In the genomic region with DNA sequence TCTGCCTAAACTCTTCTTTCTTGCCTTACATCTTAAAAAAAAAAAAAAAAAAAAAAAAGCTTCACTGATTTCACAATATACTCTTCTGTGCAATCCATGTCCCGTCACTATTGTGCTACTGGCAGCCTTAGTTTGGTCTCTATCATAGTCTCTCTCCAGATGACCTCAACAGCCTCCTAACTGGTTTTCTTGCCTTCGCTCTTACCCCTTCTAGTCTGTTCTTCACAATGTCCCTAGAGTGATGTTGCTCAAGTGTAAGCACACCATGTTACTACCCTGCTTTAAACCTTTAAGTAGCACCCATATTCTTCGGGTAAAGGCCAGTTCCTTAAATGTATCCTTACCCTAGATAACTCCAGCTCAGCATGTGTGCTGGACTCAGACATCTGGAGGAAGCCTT, we compare ENCODE assay signal across 18 cellular contexts. TPM values are rescaled to one million over a fixed set of nuclear protein-coding genes. Genes with fewer than 3 reads are reported as not detected.
"Had no signal": no experiment of that assay in that cellular context is flagged by ENCODE, and none has a peak within 500 bp of the region (broad histone marks: within the 10 kb centered on the region; RNA-seq: fewer than 3 reads in every experiment).

No MANE protein-coding gene starts in this region.

- H3K27ac ChIP-seq: dorsolateral prefrontal cortex, tibial nerve, WERI-Rb-1 had no signal

- DNase-seq: activated CD4-positive, alpha-beta T cell treated with anti-CD3 and anti-CD28 coated beads for 1 hour; activated gamma-delta T cell treated with Interleukin-2 at 50 U/mL for 16 hours; amygdala; caudate nucleus; dorsolateral prefrontal cortex; foreskin melanocyte; head of caudate nucleus; mammary epithelial cell; nephron progenitor cell; nucleus accumbens; posterior cingulate gyrus; retina; stimulated activated CD4-positive, alpha-beta T cell treated with anti-CD3 and anti-CD28 coated beads, Interleukin-2, amount 100 ng/mL, for 24 hours; T-helper 2 cell; WERI-Rb-1 had no signal

- H3K9me3 ChIP-seq: tibial nerve had no signal

- H3K36me3 ChIP-seq: tibial nerve, WERI-Rb-1 had no signal

- H3K27me3 ChIP-seq: dorsolateral prefrontal cortex, tibial nerve had no signal

- H3K4me3 ChIP-seq: dorsolateral prefrontal cortex, tibial nerve had no signal

RNA-seq across cellular contexts. Expression of a gene that starts 25.8 kb away (rescaled TPM):
- total RNA-seq: fibroblast of lung had no signal
- polyA plus RNA-seq: keratinocyte had no signal
